Comparison of ENCODE assay signal across 21 cellular contexts in the genomic region with DNA sequence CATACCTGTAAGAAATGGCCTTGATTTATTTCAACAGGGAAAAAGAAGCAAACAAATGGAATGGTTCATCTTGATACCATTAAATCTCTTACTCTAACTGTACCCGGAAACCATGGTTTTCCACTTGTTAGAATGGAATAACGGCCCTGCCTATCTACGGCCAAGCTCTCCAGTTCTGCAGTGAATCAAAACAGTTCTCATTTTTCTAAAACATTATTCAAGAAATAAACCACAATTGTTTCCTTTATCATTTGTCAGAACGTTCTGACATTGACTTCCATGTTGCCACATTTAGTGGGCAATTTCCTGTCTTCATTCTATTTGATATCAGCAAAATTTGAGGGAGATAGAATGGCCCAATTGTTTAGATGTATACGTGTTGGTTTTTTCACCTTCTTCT.
"Had no signal": no experiment of that assay in that cellular context is flagged by ENCODE, and none has a peak within 500 bp of the region (broad histone marks: within the 10 kb centered on the region; RNA-seq: fewer than 3 reads in every experiment).

No MANE protein-coding gene starts in this region.

- H3K4me1 ChIP-seq: esophagus squamous epithelium, left lung, lower lobe of right lung, stomach had no signal

- H3K4me3 Mint-ChIP-seq: effector memory CD8-positive, alpha-beta T cell; immature natural killer cell; memory B cell; mesothelial cell of epicardium; natural killer cell; neural crest cell; type B pancreatic cell had no signal

- ATAC-seq: effector memory CD8-positive, alpha-beta T cell; left lung; lower lobe of right lung; natural killer cell; pancreas; right cardiac atrium had no signal

- DNase-seq: effector memory CD8-positive, alpha-beta T cell; esophagus squamous epithelium; foreskin fibroblast; immature natural killer cell; left lung; lower lobe of right lung; natural killer cell; nucleus accumbens; pancreas; right cardiac atrium; small intestine; stimulated activated CD4-positive, alpha-beta T cell treated with anti-CD3 and anti-CD28 coated beads, Interleukin-12 subunit alpha, Interleukin-12 subunit beta, amount 100 ng/mL, for 4 hours; stimulated activated naive CD4-positive, alpha-beta T cell; stomach; substantia nigra had no signal

- H3K4me1 Mint-ChIP-seq: immature natural killer cell, memory B cell, mesothelial cell of epicardium, natural killer cell had no signal

- H3K27ac ChIP-seq: epithelial cell of prostate, esophagus squamous epithelium, left lung, lower lobe of right lung, pancreas, stomach had no signal

- H3K4me3 ChIP-seq: esophagus squamous epithelium, left lung, lower lobe of right lung, pancreas, stomach had no signal

- H3K36me3 ChIP-seq: esophagus squamous epithelium, left lung, lower lobe of right lung, pancreas, stomach had no signal

- H3K27me3 Mint-ChIP-seq: effector memory CD8-positive, alpha-beta T cell; memory B cell; progenitor cell of endocrine pancreas; type B pancreatic cell had no signal

- H3K27me3 ChIP-seq: esophagus squamous epithelium, left lung, pancreas, stomach had no signal

- H3K9me3 Mint-ChIP-seq: memory B cell, mesothelial cell of epicardium, type B pancreatic cell had no signal

- H3K27ac Mint-ChIP-seq: effector memory CD8-positive, alpha-beta T cell; immature natural killer cell; memory B cell; mesothelial cell of epicardium; natural killer cell; progenitor cell of endocrine pancreas; type B pancreatic cell had no signal

- H3K36me3 Mint-ChIP-seq: immature natural killer cell, memory B cell, mesothelial cell of epicardium, natural killer cell, type B pancreatic cell had no signal

- H3K9me3 ChIP-seq: esophagus squamous epithelium, left lung, lower lobe of right lung, pancreas, stomach had no signal
